In genomic region chr16:23745263-23745662, GRCh38 we compare ENCODE assay signal across 5 cellular contexts. TPM values are rescaled to one million over a fixed set of nuclear protein-coding genes. Genes with fewer than 3 reads are reported as not detected.
"Had no signal": no experiment of that assay in that cellular context is flagged by ENCODE, and none has a peak within 500 bp of the region (broad histone marks: within the 10 kb centered on the region; RNA-seq: fewer than 3 reads in every experiment).

No MANE protein-coding gene starts in this region.

- ATAC-seq: GM23338, HepG2 had no signal

- DNase-seq: H9, HCEC 1CT, KBM-7 had no signal

- H3K4me3 ChIP-seq: GM23338 had no signal

RNA-seq across cellular contexts. Expression of gene CHP2, which starts 9.6 kb away (rescaled TPM):
- total RNA-seq: HepG2 had no signal
